Comparison of ENCODE assay signal across 8 cellular contexts in genomic region chr18:77054606-77055428, GRCh38.
DNase-seq lines count a peak whose midpoint lies in the region; ATAC-seq, FAIRE-seq and TF ChIP-seq lines count a peak whose summit lies in the region.

No MANE protein-coding gene starts in this region.

- H3K79me2 ChIP-seq in OCI-LY1 (ENCODE audit: insufficient read depth, low read length): no peaks in the 10 kb centered on the region

- peaks cover 59 to 61% of the 10 kb centered on the region in 2 donors for H3K4me1 Mint-ChIP-seq in natural killer cell treated with Interleukin-12 subunit alpha and Interleukin-12 subunit beta and Interleukin-15 and Interleukin-18, amount 100 ng/mL, for 72 hours (ENCODE audit: low read depth in 2 of 2)

- H3K4me3 ChIP-seq in BLaER1 treated with 17β-estradiol and CSF1 and Interleukin-3, amounts not matched to agents 10 nM and 100 nM: peak overlapping the region; percentile 32 to 64 (median 54); a peak in 18 of 20 replicates
- peak overlapping the region; percentile 37 for H3K4me3 ChIP-seq in OCI-LY1 (ENCODE audit: low read depth, low read length, poor library complexity, severe bottlenecking)

- H3K36me3 Mint-ChIP-seq in natural killer cell treated with Interleukin-12 subunit alpha and Interleukin-12 subunit beta and Interleukin-15 and Interleukin-18, amount 100 ng/mL, for 72 hours: peaks cover 4% of the 10 kb centered on the region

- H3K9me2 ChIP-seq in OCI-LY1 (ENCODE audit: low read depth, low read length): no peaks in the 10 kb centered on the region

- H3K27me3 ChIP-seq in BLaER1 treated with 17β-estradiol and CSF1 and Interleukin-3, amounts not matched to agents 10 nM and 100 nM: no peaks in the 10 kb centered on the region
- H3K27me3 ChIP-seq in OCI-LY1 (ENCODE audit: insufficient read depth, low read length): no peaks in the 10 kb centered on the region

- no peaks in the 10 kb centered on the region for H3K27me3 Mint-ChIP-seq in natural killer cell treated with Interleukin-12 subunit alpha and Interleukin-12 subunit beta and Interleukin-15 and Interleukin-18, amount 100 ng/mL, for 72 hours

- peak overlapping the region; percentile 80 to 94 (median 89) for H3K9ac ChIP-seq in BLaER1 treated with 17β-estradiol and CSF1 and Interleukin-3, amounts not matched to agents 10 nM and 100 nM
- peak overlapping the region; percentile 61 for H3K9ac ChIP-seq in OCI-LY1 (ENCODE audit: low read length)

- no peak overlapping the region for H2AFZ ChIP-seq in OCI-LY1 (ENCODE audit: low read length)

- DNase-seq in GM19239 (ENCODE audit: insufficient read length, low spot score): peak; percentile 86
- DNase-seq in activated T-cell treated with anti-CD3 and anti-CD28 coated beads, Interleukin-2, amount 50 U/mL, for 1 hour: peak; percentile 81
- peak; percentile 90 for DNase-seq in natural killer cell treated with Interleukin-12 subunit alpha and Interleukin-12 subunit beta and Interleukin-15 and Interleukin-18, amount 100 ng/mL, for 72 hours (ENCODE audit: low spot score)
- DNase-seq in stimulated activated naive CD4-positive, alpha-beta T cell treated with Interleukin-2 at 50 U/mL for 16 hours (lab: John Stamatoyannopoulos, UW): peak; percentile 72

- peaks cover 0 to 11% (median 0%) of the 10 kb centered on the region in 11 experiments; a peak in 2 of 22 replicates for H4K20me1 ChIP-seq in BLaER1 treated with 17β-estradiol and CSF1 and Interleukin-3, amounts not matched to agents 10 nM and 100 nM
- no peaks in the 10 kb centered on the region for H4K20me1 ChIP-seq in OCI-LY1 (ENCODE audit: insufficient read depth, low read length)

- TF ChIP-seq CTCF in OCI-LY1 (IDR thresholded peaks at IDR 0.05; ENCODE audit: low read length): peak; percentile 85

- peaks cover 0 to 3% (median 0%) of the 10 kb centered on the region in 11 experiments; a peak in 9 of 22 replicates for H3K9me3 ChIP-seq in BLaER1 treated with 17β-estradiol and CSF1 and Interleukin-3, amounts not matched to agents 10 nM and 100 nM (replicated peaks in 1 of 11)
- no peaks in the 10 kb centered on the region for H3K9me3 ChIP-seq in OCI-LY1 (ENCODE audit: low read length)

- peaks cover 6% of the 10 kb centered on the region; the same call in 1 of the 2 replicates for H3F3A ChIP-seq in OCI-LY1 (ENCODE audit: insufficient read depth, low read length)

- peak overlapping the region; percentile 87 for H3K4me3 Mint-ChIP-seq in natural killer cell treated with Interleukin-12 subunit alpha and Interleukin-12 subunit beta and Interleukin-15 and Interleukin-18, amount 100 ng/mL, for 72 hours

- peak; percentile 99 for FAIRE-seq in GM19239 (lab: Jason Lieb, UNC)

- ATAC-seq in HG03432 (IDR thresholded peaks at IDR 0.05; ENCODE audit: unreplicated experiment): peak; percentile 88
- ATAC-seq in esophagus mucosa: peak; percentile 60
- peak; percentile 93 to 95 for ATAC-seq in natural killer cell treated with Interleukin-12 subunit alpha and Interleukin-12 subunit beta and Interleukin-15 and Interleukin-18, amount 100 ng/mL, for 72 hours

- H3K27ac ChIP-seq in BLaER1 treated with 17β-estradiol and CSF1 and Interleukin-3, amounts not matched to agents 10 nM and 100 nM: peak overlapping the region; percentile 88 to 99 (median 98)
- H3K27ac ChIP-seq in OCI-LY1 (ENCODE audit: low read depth, low read length, poor library complexity, severe bottlenecking): peak overlapping the region; percentile 94

- peaks cover 74 to 91% (median 80%) of the 10 kb centered on the region in 10 experiments for H3K4me1 ChIP-seq in BLaER1 treated with 17β-estradiol and CSF1 and Interleukin-3, amounts not matched to agents 10 nM and 100 nM
- peaks cover 76% of the 10 kb centered on the region for H3K4me1 ChIP-seq in OCI-LY1 (ENCODE audit: insufficient read depth, low read length, severe bottlenecking)

- H3K4me2 ChIP-seq in BLaER1 treated with 17β-estradiol and CSF1 and Interleukin-3, amounts not matched to agents 10 nM and 100 nM: peak overlapping the region; percentile 94 to 99 (median 99)
- peak overlapping the region; percentile 56 for H3K4me2 ChIP-seq in OCI-LY1 (ENCODE audit: low read length)

- H3K9me3 Mint-ChIP-seq in natural killer cell treated with Interleukin-12 subunit alpha and Interleukin-12 subunit beta and Interleukin-15 and Interleukin-18, amount 100 ng/mL, for 72 hours: no peaks in the 10 kb centered on the region

- H3K27ac Mint-ChIP-seq in natural killer cell treated with Interleukin-12 subunit alpha and Interleukin-12 subunit beta and Interleukin-15 and Interleukin-18, amount 100 ng/mL, for 72 hours: peak overlapping the region; percentile 92 to 93

- H3K36me3 ChIP-seq in BLaER1 treated with 17β-estradiol and CSF1 and Interleukin-3, amounts not matched to agents 10 nM and 100 nM: peaks cover 14 to 47% (median 38%) of the 10 kb centered on the region in 11 experiments
- peaks cover 11% of the 10 kb centered on the region for H3K36me3 ChIP-seq in OCI-LY1 (ENCODE audit: insufficient read depth, low read length)

Comparison
In these comparisons a context has a peak if more than half of its experiments do, and no peak if none do; other contexts are left out.
1. Peak in every context shown above with its lines: DNase-seq, ATAC-seq, H3K4me3 ChIP-seq and H3K27ac ChIP-seq.